ENCODE assay signal across 14 cellular contexts in the genomic region with DNA sequence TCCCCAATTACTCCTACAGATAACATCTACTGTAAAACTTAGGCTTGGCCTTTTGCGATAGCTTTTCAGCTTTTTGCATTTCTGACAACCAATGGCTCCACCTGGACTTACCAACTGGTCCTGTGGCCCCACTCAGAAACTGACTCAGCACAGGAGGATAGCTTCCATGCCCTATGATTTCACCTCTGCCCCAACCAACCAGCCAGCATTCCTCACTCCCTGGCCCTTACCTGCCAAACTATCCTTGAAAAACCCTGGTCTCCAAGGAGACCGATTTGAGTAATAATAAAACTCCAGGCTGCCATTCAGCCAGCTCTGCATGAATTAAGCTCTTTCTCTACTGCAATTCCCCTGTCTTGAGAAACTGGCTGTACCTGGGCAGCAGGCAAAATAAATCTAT. TPM values are rescaled to one million over a fixed set of nuclear protein-coding genes. Genes with fewer than 3 reads are reported as not detected.
DNase-seq lines count a peak whose midpoint lies in the region; ATAC-seq and TF ChIP-seq lines count a peak whose summit lies in the region.
"Had no signal": no experiment of that assay in that cellular context is flagged by ENCODE, and none has a peak within 500 bp of the region (broad histone marks: within the 10 kb centered on the region; RNA-seq: fewer than 3 reads in every experiment).

No MANE protein-coding gene starts in this region.

- no peak overlapping the region for H3K18ac ChIP-seq in mesendoderm (ENCODE audit: low read length)

- H3K27ac ChIP-seq in esophagus muscularis mucosa (replicated peaks in 1 of 4) = peak overlapping the region in 3 of 4 donors; percentile 13 to 31 (median 25)
- no peak overlapping the region for H3K27ac ChIP-seq in mesendoderm (ENCODE audit: low read depth, low read length)
- H3K27ac ChIP-seq: BLaER1 treated with 17β-estradiol and CSF1 and Interleukin-3, amounts not matched to agents 10 nM and 100 nM; SJSA1 had no signal

- no peak for TF ChIP-seq EP300 in esophagus muscularis mucosa (IDR thresholded peaks at IDR 0.05)

- no peak overlapping the region for H2AK5ac ChIP-seq in mesendoderm (ENCODE audit: low read length)

- H3K9me3 ChIP-seq in esophagus muscularis mucosa = no peaks in the 10 kb centered on the region
- H3K9me3 ChIP-seq: BLaER1 treated with 17β-estradiol and CSF1 and Interleukin-3, amounts not matched to agents 10 nM and 100 nM; SJSA1 had no signal

- H3K4me3 ChIP-seq in H7 (ENCODE audit: insufficient read depth, low read depth, low read length) (no peak overlapping the region), esophagus muscularis mucosa (no peak overlapping the region), mesendoderm (ENCODE audit: low read length) (no peak overlapping the region)
- H3K4me3 ChIP-seq: BLaER1 treated with 17β-estradiol and CSF1 and Interleukin-3, amounts not matched to agents 10 nM and 100 nM; SJSA1 had no signal

- WGBS in esophagus muscularis mucosa = 69% methylated on average over 2 of the region's 2 CpGs
- no CpG with 5 or more reads among the region's 2 CpGs for WGBS in mesendoderm (ENCODE audit: extremely low coverage, insufficient coverage, low lambda C conversion rate)

- H2BK5ac ChIP-seq in mesendoderm (ENCODE audit: low read length) = no peak overlapping the region

- no peak overlapping the region for H3K56ac ChIP-seq in mesendoderm (ENCODE audit: low read length)

- H2BK120ac ChIP-seq in mesendoderm (ENCODE audit: low read depth, low read length) = no peak overlapping the region

- TF ChIP-seq POLR2A in esophagus muscularis mucosa (IDR thresholded peaks at IDR 0.05; ENCODE audit: low read depth) = no peak

- DNase-seq in H7 (peak; percentile 57), NCI-H69 (lab: John Stamatoyannopoulos, UW) (peak; percentile 32), esophagus muscularis mucosa (ENCODE audit: extremely low spot score) (no peak), mesendoderm (peak; percentile 91), Kasumi-1 (lab: John Stamatoyannopoulos, UW) (no peak), sciatic nerve (ENCODE audit: low spot score) (no peak)
- DNase-seq: activated CD8-positive, alpha-beta memory T cell treated with anti-CD3 and anti-CD28 coated beads, Interleukin-2, amount 50 U/mL, for 48 hours; activated naive CD8-positive, alpha-beta T cell treated with anti-CD3 and anti-CD28 coated beads for 36 hours; natural killer cell; NCI-H526 had no signal

- peaks cover 3% of the 10 kb centered on the region for H3K36me3 ChIP-seq in H7 (replicated peaks; ENCODE audit: control insufficient read depth, insufficient read depth, low read length)
- H3K36me3 ChIP-seq in esophagus muscularis mucosa = peaks cover 21 to 81% (median 65%) of the 10 kb centered on the region in 4 donors
- H3K36me3 ChIP-seq in mesendoderm (ENCODE audit: control insufficient read depth, insufficient read depth, low read length) = peaks cover 1% of the 10 kb centered on the region

- H2BK15ac ChIP-seq in mesendoderm (replicated peaks; ENCODE audit: low read depth) = no peak overlapping the region

- H3K79me2 ChIP-seq in mesendoderm (ENCODE audit: control insufficient read depth, insufficient read depth, low read length) = no peaks in the 10 kb centered on the region

- no peak overlapping the region for H4K5ac ChIP-seq in mesendoderm (ENCODE audit: low read length)

- H3K79me1 ChIP-seq in mesendoderm (ENCODE audit: low read length) = no peaks in the 10 kb centered on the region

- H3K9ac ChIP-seq in mesendoderm (ENCODE audit: low read length) = no peak overlapping the region
- H3K9ac ChIP-seq: BLaER1 treated with 17β-estradiol and CSF1 and Interleukin-3, amounts not matched to agents 10 nM and 100 nM had no signal

- no peak overlapping the region for H3K4me2 ChIP-seq in mesendoderm (ENCODE audit: low read length)
- H3K4me2 ChIP-seq: BLaER1 treated with 17β-estradiol and CSF1 and Interleukin-3, amounts not matched to agents 10 nM and 100 nM had no signal

- no peak overlapping the region for H4K8ac ChIP-seq in mesendoderm (ENCODE audit: low read depth, low read length)

- no peak for TF ChIP-seq CTCF in esophagus muscularis mucosa (IDR thresholded peaks at IDR 0.05)

- ATAC-seq in GM18870 (IDR thresholded peaks at IDR 0.05; ENCODE audit: unreplicated experiment) (no peak), sciatic nerve (no peak), HG02610 (IDR thresholded peaks at IDR 0.05; ENCODE audit: unreplicated experiment) (no peak)
- ATAC-seq: natural killer cell had no signal

- H3K23ac ChIP-seq in mesendoderm (ENCODE audit: low read length) = no peak overlapping the region

- H3K4me1 ChIP-seq in esophagus muscularis mucosa = peaks cover 27 to 39% (median 27%) of the 10 kb centered on the region in 4 donors
- peaks cover 28% of the 10 kb centered on the region for H3K4me1 ChIP-seq in mesendoderm (ENCODE audit: control insufficient read depth, low read depth, low read length)
- H3K4me1 ChIP-seq: BLaER1 treated with 17β-estradiol and CSF1 and Interleukin-3, amounts not matched to agents 10 nM and 100 nM had no signal

- intact Hi-C loops in esophagus muscularis mucosa (cut with DNase I) (no loop called here), sciatic nerve (cut with DNase I) (no loop called here)

- no peak overlapping the region for H3K4ac ChIP-seq in mesendoderm (ENCODE audit: low read depth, low read length)

- H3K27me3 ChIP-seq in H7 (ENCODE audit: control insufficient read depth, insufficient read depth, low read length) (no peaks in the 10 kb centered on the region), esophagus muscularis mucosa (no peaks in the 10 kb centered on the region), mesendoderm (ENCODE audit: insufficient read depth, low read length, poor library complexity) (no peaks in the 10 kb centered on the region)
- H3K27me3 ChIP-seq: BLaER1 treated with 17β-estradiol and CSF1 and Interleukin-3, amounts not matched to agents 10 nM and 100 nM; SJSA1 had no signal

RNA-seq across cellular contexts. Expression of a gene that starts 28.2 kb away (rescaled TPM):
- total RNA-seq in H7 (2014; rRNA removed; shearing (Covaris generic)) = 520 and 657 TPM in 2 replicates
- 1,000 to 10,000 TPM in 2 of 4 donors, 100 to 1,000 TPM in 2; 599 to 1,574 (median 1,002) TPM for total RNA-seq in esophagus muscularis mucosa
- polyA plus RNA-seq in mesendoderm (2013, experiment 1 of 2) = 142 TPM
- 147 TPM for polyA plus RNA-seq in mesendoderm (2013, experiment 2 of 2)
- total RNA-seq in sciatic nerve = 141 TPM

RNA-seq across cellular contexts. Expression of a gene that starts 40.8 kb away (rescaled TPM):
- total RNA-seq in H7 (2014; rRNA removed; shearing (Covaris generic)) = 108 and 132 TPM in 2 replicates
- 10 to 100 TPM; 39.8 to 47.7 (median 41.7) TPM for total RNA-seq in esophagus muscularis mucosa
- polyA plus RNA-seq in mesendoderm (2013, experiment 1 of 2) = 52.6 TPM
- 52.4 TPM for polyA plus RNA-seq in mesendoderm (2013, experiment 2 of 2)
- 38.8 TPM for total RNA-seq in sciatic nerve

Comparison
In these comparisons a context has a peak if more than half of its experiments do, and no peak if none do; other contexts are left out.
1. DNase-seq: peak in H7 (single experiment), NCI-H69 (single experiment) and mesendoderm (single experiment); none in esophagus muscularis mucosa (single experiment), Kasumi-1 (0 of 2) and sciatic nerve (single experiment).